In genomic region chr1:21670059-21670881, GRCh38 we compare ENCODE assay signal across 11 cellular contexts. TPM values are rescaled to one million over a fixed set of nuclear protein-coding genes. Genes with fewer than 3 reads are reported as not detected.
DNase-seq lines count a peak whose midpoint lies in the region; ATAC-seq and TF ChIP-seq lines count a peak whose summit lies in the region.
"Had no signal": no experiment of that assay in that cellular context is flagged by ENCODE, and none has a peak within 500 bp of the region (broad histone marks: within the 10 kb centered on the region; RNA-seq: fewer than 3 reads in every experiment).

No MANE protein-coding gene starts in this region.

- H3K4me3 Mint-ChIP-seq in activated CD8-positive, alpha-beta T cell treated with anti-CD3 and anti-CD28 coated beads for 36 hours = peak overlapping the region; percentile 53
- no peak overlapping the region for H3K4me3 Mint-ChIP-seq in activated CD8-positive, alpha-beta T cell treated with anti-CD3 and anti-CD28 coated beads, Interleukin-2, amount 10 ng/mL, durations not matched to agents 7 days and 5 days

- peaks cover 16% of the 10 kb centered on the region for H3K27me3 Mint-ChIP-seq in activated CD8-positive, alpha-beta T cell treated with anti-CD3 and anti-CD28 coated beads for 36 hours
- peaks cover 28% of the 10 kb centered on the region for H3K27me3 Mint-ChIP-seq in activated CD8-positive, alpha-beta T cell treated with anti-CD3 and anti-CD28 coated beads, Interleukin-2, amount 10 ng/mL, durations not matched to agents 7 days and 5 days (ENCODE audit: low read depth)

- no peak for DNase-seq in activated CD8-positive, alpha-beta T cell treated with anti-CD3 and anti-CD28 coated beads for 36 hours
- no peak for DNase-seq in activated CD8-positive, alpha-beta T cell treated with anti-CD3 and anti-CD28 coated beads, Interleukin-2, amount 10 ng/mL, durations not matched to agents 7 days and 5 days
- peak; percentile 18 for DNase-seq in SW480 (ENCODE audit: low spot score)
- peak; percentile 28 for DNase-seq in fibroblast of the aortic adventitia (ENCODE audit: low read depth)
- peak; percentile 58 for DNase-seq in posterior vena cava (ENCODE audit: low spot score)
- no peak for DNase-seq in PC-3
- DNase-seq in GOT3 (lab: John Stamatoyannopoulos, UW) = no peak
- DNase-seq in GDM1 (lab: John Stamatoyannopoulos, UW) = no peak
- DNase-seq: MM.1S; NCI-H446 treated with DMSO at 0.1 percent for 48 hours; stimulated activated naive CD4-positive, alpha-beta T cell treated with Interleukin-2 at 50 U/mL for 16 hours had no signal

- H3K9me2 ChIP-seq in PC-3 (replicated peaks; ENCODE audit: low read length) = no peaks in the 10 kb centered on the region

- no peak overlapping the region for H3K4me3 ChIP-seq in fibroblast of the aortic adventitia (ENCODE audit: low read depth, low read length)
- no peak overlapping the region for H3K4me3 ChIP-seq in PC-3 (ENCODE audit: low read length)

- H2AFZ ChIP-seq in PC-3 (ENCODE audit: low read length) = no peak overlapping the region

- no peaks in the 10 kb centered on the region for H3K9me3 Mint-ChIP-seq in activated CD8-positive, alpha-beta T cell treated with anti-CD3 and anti-CD28 coated beads for 36 hours
- H3K9me3 Mint-ChIP-seq in activated CD8-positive, alpha-beta T cell treated with anti-CD3 and anti-CD28 coated beads, Interleukin-2, amount 10 ng/mL, durations not matched to agents 7 days and 5 days (ENCODE audit: insufficient read depth) = no peaks in the 10 kb centered on the region

- intact Hi-C loops in activated CD8-positive, alpha-beta T cell treated with anti-CD3 and anti-CD28 coated beads for 36 hours (cut with micrococcal nuclease) = no loop called here
- intact Hi-C loops in posterior vena cava (cut with DNase I) = no loop called here
- intact Hi-C loops in PC-3 (cut with micrococcal nuclease) = no loop called here

- no peak overlapping the region for H3K4me2 ChIP-seq in PC-3 (ENCODE audit: low read length)

- H3K27ac Mint-ChIP-seq in activated CD8-positive, alpha-beta T cell treated with anti-CD3 and anti-CD28 coated beads for 36 hours = no peak overlapping the region
- H3K27ac Mint-ChIP-seq in activated CD8-positive, alpha-beta T cell treated with anti-CD3 and anti-CD28 coated beads, Interleukin-2, amount 10 ng/mL, durations not matched to agents 7 days and 5 days = no peak overlapping the region

- TF ChIP-seq CTCF in activated CD8-positive, alpha-beta T cell treated with anti-CD3 and anti-CD28 coated beads for 36 hours (IDR thresholded peaks at IDR 0.05) = no peak
- no peak for TF ChIP-seq CTCF in fibroblast of the aortic adventitia (IDR thresholded peaks at IDR 0.05; ENCODE audit: insufficient read depth, low read length)
- no peak for TF ChIP-seq CTCF in PC-3 (conservative IDR thresholded peaks at IDR 0.05; ENCODE audit: low read depth, low read length)

- no peak for ATAC-seq in activated CD8-positive, alpha-beta T cell treated with anti-CD3 and anti-CD28 coated beads for 36 hours
- ATAC-seq in activated CD8-positive, alpha-beta T cell treated with anti-CD3 and anti-CD28 coated beads, Interleukin-2, amount 10 ng/mL, durations not matched to agents 7 days and 5 days = no peak
- no peak for ATAC-seq in PC-3

- no peaks in the 10 kb centered on the region for H3K79me2 ChIP-seq in PC-3 (ENCODE audit: low read length)

- no peaks in the 10 kb centered on the region for H3K36me3 Mint-ChIP-seq in activated CD8-positive, alpha-beta T cell treated with anti-CD3 and anti-CD28 coated beads for 36 hours (ENCODE audit: low read depth)
- no peaks in the 10 kb centered on the region for H3K36me3 Mint-ChIP-seq in activated CD8-positive, alpha-beta T cell treated with anti-CD3 and anti-CD28 coated beads, Interleukin-2, amount 10 ng/mL, durations not matched to agents 7 days and 5 days (ENCODE audit: low read depth)

- H3K9ac ChIP-seq in PC-3 (ENCODE audit: low read length) = no peak overlapping the region

- no peaks in the 10 kb centered on the region for H3K9me3 ChIP-seq in PC-3 (ENCODE audit: low read length)

- H3K36me3 ChIP-seq in PC-3 (ENCODE audit: low read depth, low read length) = no peaks in the 10 kb centered on the region

- CTCF ChIA-PET in activated CD8-positive, alpha-beta T cell treated with anti-CD3 and anti-CD28 coated beads for 36 hours (lab: Charles Lee) = no interaction called here
- CTCF ChIA-PET in activated CD8-positive, alpha-beta T cell treated with anti-CD3 and anti-CD28 coated beads, Interleukin-2, amount 10 ng/mL, durations not matched to agents 7 days and 5 days (lab: Charles Lee) = interaction anchor here (1.0 kb wide), 1 partner anchor 112 kb away, joined by 3 read pairs; no protein-coding TSS in a partner anchor
- CTCF ChIA-PET in PC-3 (lab: Charles Lee) = no interaction called here

- peaks cover 18% of the 10 kb centered on the region for H3K4me1 Mint-ChIP-seq in activated CD8-positive, alpha-beta T cell treated with anti-CD3 and anti-CD28 coated beads for 36 hours (ENCODE audit: low read depth)
- peaks cover 9% of the 10 kb centered on the region for H3K4me1 Mint-ChIP-seq in activated CD8-positive, alpha-beta T cell treated with anti-CD3 and anti-CD28 coated beads, Interleukin-2, amount 10 ng/mL, durations not matched to agents 7 days and 5 days (ENCODE audit: low read depth)

- BruUV-seq in PC-3 (replicated peaks; lab: Mats Ljungman, UMichigan) = no TSS peak

- no peaks in the 10 kb centered on the region for H4K20me1 ChIP-seq in PC-3 (ENCODE audit: low read length)

- POLR2A ChIA-PET in activated CD8-positive, alpha-beta T cell treated with anti-CD3 and anti-CD28 coated beads for 36 hours (lab: Charles Lee) = no interaction called here
- POLR2A ChIA-PET in activated CD8-positive, alpha-beta T cell treated with anti-CD3 and anti-CD28 coated beads, Interleukin-2, amount 10 ng/mL, durations not matched to agents 7 days and 5 days (lab: Charles Lee) = interaction anchor here (0.6 to 1.3 kb wide), 2 partner anchors 9 to 350 kb away, joined by 3 read pairs; no protein-coding TSS in a partner anchor
- POLR2A ChIA-PET in PC-3 (lab: Charles Lee; ENCODE audit: unreplicated experiment) = no interaction called here

- H3F3A ChIP-seq in PC-3 (ENCODE audit: low read length, unreplicated experiment) = no peaks in the 10 kb centered on the region

- H3K4me1 ChIP-seq in PC-3 (ENCODE audit: insufficient read depth, low read length) = peaks cover 14% of the 10 kb centered on the region; the same call in 1 of the 2 replicates

- peaks cover 24% of the 10 kb centered on the region for H3K27me3 ChIP-seq in PC-3 (ENCODE audit: low read length)

- no peak overlapping the region for H3K27ac ChIP-seq in PC-3 (ENCODE audit: low read length)

RNA-seq across cellular contexts. Expression of gene RAP1GAP, which starts 1.1 kb away (rescaled TPM):
- total RNA-seq in activated CD8-positive, alpha-beta T cell treated with anti-CD3 and anti-CD28 coated beads for 36 hours = 1 to 10 TPM; 1.3 to 1.6 TPM
- total RNA-seq in activated CD8-positive, alpha-beta T cell treated with anti-CD3 and anti-CD28 coated beads, Interleukin-2, amount 10 ng/mL, durations not matched to agents 7 days and 5 days = under 1 TPM in 1 of 2 experiments, not detected in 1; 0.13 TPM
- total RNA-seq in fibroblast of the aortic adventitia (ENCODE audit: low replicate concordance) = 0.08 and 0.09 TPM in 2 replicates
- 1 to 10 TPM in 1 of 2 donors, under 1 TPM in 1; 0.38 to 1.2 TPM for total RNA-seq in posterior vena cava
- 12.1 and 12.3 TPM in 2 replicates for total RNA-seq in PC-3 (2014; rRNA removed)

Comparison
In these comparisons a context has a peak if more than half of its experiments do, and no peak if none do; other contexts are left out.
1. DNase-seq: peak in SW480 (single experiment), fibroblast of the aortic adventitia (single experiment) and posterior vena cava (single experiment); none in activated CD8-positive, alpha-beta T cell treated with anti-CD3 and anti-CD28 coated beads for 36 hours (single experiment), activated CD8-positive, alpha-beta T cell treated with anti-CD3 and anti-CD28 coated beads, Interleukin-2, amount 10 ng/mL, durations not matched to agents 7 days and 5 days (single experiment), PC-3 (single experiment), GOT3 (single experiment) and GDM1 (single experiment).